Comparison of ENCODE assay signal across 19 cellular contexts in genomic region chr7:105295626-105296352, GRCh38.
DNase-seq lines count a peak whose midpoint lies in the region; ATAC-seq and TF ChIP-seq lines count a peak whose summit lies in the region.
"Had no signal": no experiment of that assay in that cellular context is flagged by ENCODE, and none has a peak within 500 bp of the region (broad histone marks: within the 10 kb centered on the region; RNA-seq: fewer than 3 reads in every experiment).

No MANE protein-coding gene starts in this region.

- ATAC-seq in CD4-positive, alpha-beta T cell (ENCODE audit: poor library complexity): no peak
- ATAC-seq in GM19452 (IDR thresholded peaks at IDR 0.05; ENCODE audit: unreplicated experiment) (no peak), GM21528 (IDR thresholded peaks at IDR 0.05; ENCODE audit: low FRiP score, unreplicated experiment) (no peak)
- ATAC-seq: GM12878; stimulated activated naive B cell treated with anti-CD40 and anti-IgM and Interleukin-4, amounts not matched to agents 10 μg/mL and 1 μg/mL and 100 μg/mL, for 72 hours had no signal

- H3K27ac ChIP-seq in CD4-positive, alpha-beta T cell (ENCODE audit: low read depth, low read length): no peak overlapping the region
- H3K27ac ChIP-seq: PC-9, vagina, VCaP had no signal

- H3K9me3 Mint-ChIP-seq in CD4-positive, alpha-beta T cell: peaks cover 3% of the 10 kb centered on the region
- H3K9me3 Mint-ChIP-seq in activated T-helper 2 cell treated with anti-CD3 and anti-CD28 coated beads, Interferon-gamma antibody, Interleukin-2, Interleukin-4, amounts not matched to agents 10 μg/mL and 5 μg/mL and 100 μg/mL, durations not matched to agents 14 hours and 24 hours and 36 hours: peaks cover 12% of the 10 kb centered on the region
- H3K9me3 Mint-ChIP-seq in nephron progenitor cell: no peaks in the 10 kb centered on the region
- H3K9me3 Mint-ChIP-seq: stimulated activated naive B cell treated with anti-CD40 and anti-IgM and Interleukin-4, amounts not matched to agents 10 μg/mL and 1 μg/mL and 100 μg/mL, for 72 hours had no signal

- peak overlapping the region; percentile 62 for H3K27ac Mint-ChIP-seq in CD4-positive, alpha-beta T cell
- peak overlapping the region; percentile 58 for H3K27ac Mint-ChIP-seq in activated T-helper 2 cell treated with anti-CD3 and anti-CD28 coated beads, Interferon-gamma antibody, Interleukin-2, Interleukin-4, amounts not matched to agents 10 μg/mL and 5 μg/mL and 100 μg/mL, durations not matched to agents 14 hours and 24 hours and 36 hours
- peak overlapping the region; percentile 62 for H3K27ac Mint-ChIP-seq in nephron progenitor cell
- H3K27ac Mint-ChIP-seq: stimulated activated naive B cell treated with anti-CD40 and anti-IgM and Interleukin-4, amounts not matched to agents 10 μg/mL and 1 μg/mL and 100 μg/mL, for 72 hours had no signal

- peaks cover 20% of the 10 kb centered on the region for H3K36me3 Mint-ChIP-seq in CD4-positive, alpha-beta T cell (ENCODE audit: low read depth)
- peaks cover 23% of the 10 kb centered on the region for H3K36me3 Mint-ChIP-seq in activated T-helper 2 cell treated with anti-CD3 and anti-CD28 coated beads, Interferon-gamma antibody, Interleukin-2, Interleukin-4, amounts not matched to agents 10 μg/mL and 5 μg/mL and 100 μg/mL, durations not matched to agents 14 hours and 24 hours and 36 hours (ENCODE audit: low read depth)
- peaks cover 7% of the 10 kb centered on the region for H3K36me3 Mint-ChIP-seq in nephron progenitor cell (ENCODE audit: low read depth)

- POLR2A ChIA-PET in CD4-positive, alpha-beta T cell (lab: Charles Lee): no interaction called here

- H3K4me3 ChIP-seq in Jurkat, Clone E6-1 (ENCODE audit: low read length): no peak overlapping the region
- H3K4me3 ChIP-seq: GM12878, lung, PC-9, vagina had no signal

- intact Hi-C loops in CD4-positive, alpha-beta T cell (cut with DNase I, micrococcal nuclease): no loop called here
- intact Hi-C loops in activated T-helper 2 cell treated with anti-CD3 and anti-CD28 coated beads, Interferon-gamma antibody, Interleukin-2, Interleukin-4, amounts not matched to agents 10 μg/mL and 5 μg/mL and 100 μg/mL, durations not matched to agents 14 hours and 24 hours and 36 hours (cut with micrococcal nuclease): loop anchor here (2.0 to 10.0 kb wide), 4 partner anchors 13 to 141 kb away; partner anchors contain the start of gene SRPK2

- no peaks in the 10 kb centered on the region for H3K27me3 ChIP-seq in CD4-positive, alpha-beta T cell (ENCODE audit: control insufficient read depth, insufficient read depth, low read length)
- H3K27me3 ChIP-seq: vagina had no signal

- CTCF ChIA-PET in CD4-positive, alpha-beta T cell (lab: Charles Lee): interaction anchor here (1.3 kb wide), 1 partner anchor 27 kb away, joined by 3 read pairs; no protein-coding TSS in a partner anchor

- H3K27me3 Mint-ChIP-seq in CD4-positive, alpha-beta T cell: no peaks in the 10 kb centered on the region
- H3K27me3 Mint-ChIP-seq in activated T-helper 2 cell treated with anti-CD3 and anti-CD28 coated beads, Interferon-gamma antibody, Interleukin-2, Interleukin-4, amounts not matched to agents 10 μg/mL and 5 μg/mL and 100 μg/mL, durations not matched to agents 14 hours and 24 hours and 36 hours (ENCODE audit: low read depth): no peaks in the 10 kb centered on the region
- H3K27me3 Mint-ChIP-seq in nephron progenitor cell (ENCODE audit: low read depth, poor library complexity): no peaks in the 10 kb centered on the region
- H3K27me3 Mint-ChIP-seq: stimulated activated naive B cell treated with anti-CD40 and anti-IgM and Interleukin-4, amounts not matched to agents 10 μg/mL and 1 μg/mL and 100 μg/mL, for 72 hours had no signal

- no peak for DNase-seq in CD4-positive, alpha-beta T cell
- peak; percentile 67 for DNase-seq in Jurkat, Clone E6-1 (ENCODE audit: low read depth, low spot score)
- DNase-seq in activated T-helper 2 cell treated with anti-CD3 and anti-CD28 coated beads, Interferon-gamma antibody, Interleukin-2, Interleukin-4, amounts not matched to agents 10 μg/mL and 5 μg/mL and 100 μg/mL, durations not matched to agents 14 hours and 24 hours and 36 hours (ENCODE audit: low spot score): no peak
- DNase-seq in nephron progenitor cell (no peak), DMS53 (lab: John Stamatoyannopoulos, UW) (no peak)
- DNase-seq: anterior cingulate cortex; C1 segment of cervical spinal cord; KG1; NCI-H1694 treated with DMSO at 0.1 percent for 48 hours; NCI-H69; PC-9; stimulated activated naive B cell treated with anti-CD40 and anti-IgM and Interleukin-4, amounts not matched to agents 10 μg/mL and 1 μg/mL and 100 μg/mL, for 72 hours; SW 1271 had no signal

- TF ChIP-seq CTCF in CD4-positive, alpha-beta T cell (IDR thresholded peaks at IDR 0.05): no peak
- TF ChIP-seq CTCF in nephron progenitor cell (IDR thresholded peaks at IDR 0.05): no peak

- H3K4me1 Mint-ChIP-seq in CD4-positive, alpha-beta T cell (ENCODE audit: low read depth): peaks cover 48% of the 10 kb centered on the region
- peaks cover 44% of the 10 kb centered on the region for H3K4me1 Mint-ChIP-seq in activated T-helper 2 cell treated with anti-CD3 and anti-CD28 coated beads, Interferon-gamma antibody, Interleukin-2, Interleukin-4, amounts not matched to agents 10 μg/mL and 5 μg/mL and 100 μg/mL, durations not matched to agents 14 hours and 24 hours and 36 hours (ENCODE audit: low read depth)
- peaks cover 17% of the 10 kb centered on the region for H3K4me1 Mint-ChIP-seq in nephron progenitor cell

- H3K9me3 ChIP-seq in CD4-positive, alpha-beta T cell (ENCODE audit: control insufficient read depth, low read length): no peaks in the 10 kb centered on the region
- H3K9me3 ChIP-seq: vagina had no signal

- no peak overlapping the region for H3K4me3 Mint-ChIP-seq in CD4-positive, alpha-beta T cell
- no peak overlapping the region for H3K4me3 Mint-ChIP-seq in activated T-helper 2 cell treated with anti-CD3 and anti-CD28 coated beads, Interferon-gamma antibody, Interleukin-2, Interleukin-4, amounts not matched to agents 10 μg/mL and 5 μg/mL and 100 μg/mL, durations not matched to agents 14 hours and 24 hours and 36 hours (ENCODE audit: low read depth)
- no peak overlapping the region for H3K4me3 Mint-ChIP-seq in nephron progenitor cell
- H3K4me3 Mint-ChIP-seq: stimulated activated naive B cell treated with anti-CD40 and anti-IgM and Interleukin-4, amounts not matched to agents 10 μg/mL and 1 μg/mL and 100 μg/mL, for 72 hours had no signal
